20 cellular contexts compared by ENCODE assay signal in genomic region chr3:185164428-185165217, GRCh38. TPM values are rescaled to one million over a fixed set of nuclear protein-coding genes. Genes with fewer than 3 reads are reported as not detected.
DNase-seq lines count a peak whose midpoint lies in the region; ATAC-seq, FAIRE-seq and TF ChIP-seq lines count a peak whose summit lies in the region.
"Had no signal": no experiment of that assay in that cellular context is flagged by ENCODE, and none has a peak within 500 bp of the region (broad histone marks: within the 10 kb centered on the region; RNA-seq: fewer than 3 reads in every experiment).

No MANE protein-coding gene starts in this region.

- DNase-seq in NCI-H82 (lab: John Stamatoyannopoulos, UW) (peak; percentile 76), NCI-H82 treated with DMSO at 0.1 percent for 48 hours (lab: John Stamatoyannopoulos, UW; ENCODE audit: unreplicated experiment) (no peak), NCI-H524 (lab: John Stamatoyannopoulos, UW) (peak; percentile 84 to 90), left colon (no peak), type B pancreatic cell (ENCODE audit: extremely low spot score, unreplicated experiment) (no peak), NCI-H187 (lab: John Stamatoyannopoulos, UW) (no peak), RCC 7860 (ENCODE audit: low spot score) (no peak)
- DNase-seq in central memory CD4-positive, alpha-beta T cell: no peak
- DNase-seq: COR-L47, DMS79 treated with DMSO at 0.1 percent for 48 hours, MV-4-11, NCI-H146, NCI-H2227 treated with DMSO at 0.1 percent for 48 hours, RPMI8226 had no signal

- H3K27ac Mint-ChIP-seq in type B pancreatic cell: peak overlapping the region; percentile 31
- H3K27ac Mint-ChIP-seq: CD14-positive monocyte had no signal

- peak; percentile 55 for ATAC-seq in left colon
- ATAC-seq: A549, HCT116 had no signal

- no peak for TF ChIP-seq CTCF in type B pancreatic cell (conservative IDR thresholded peaks at IDR 0.05)

- H3K36me3 Mint-ChIP-seq in type B pancreatic cell: no peaks in the 10 kb centered on the region
- H3K36me3 Mint-ChIP-seq: CD14-positive monocyte had no signal

- H3K27me3 Mint-ChIP-seq in type B pancreatic cell: peaks cover 18% of the 10 kb centered on the region

- intact Hi-C loops in left colon (cut with DNase I, micrococcal nuclease): no loop called here

- no peak overlapping the region for H3K4me3 Mint-ChIP-seq in type B pancreatic cell
- H3K4me3 Mint-ChIP-seq: CD14-positive monocyte had no signal

- FAIRE-seq in RCC 7860 (lab: Jason Lieb, UNC): no peak
- FAIRE-seq: A549, G401.6, GM12891 had no signal

- H3K9me3 Mint-ChIP-seq in type B pancreatic cell: no peaks in the 10 kb centered on the region
- H3K9me3 Mint-ChIP-seq: CD14-positive monocyte had no signal

- H3K4me1 Mint-ChIP-seq in type B pancreatic cell (ENCODE audit: unreplicated experiment): no peaks in the 10 kb centered on the region
- H3K4me1 Mint-ChIP-seq: CD14-positive monocyte had no signal

RNA-seq across cellular contexts. Expression of gene C3orf70, which starts 11.8 kb away (rescaled TPM):
- 10 to 100 TPM; 13.7 to 15.6 TPM for total RNA-seq in left colon
- 1.6 and 4.1 TPM in 2 replicates for total RNA-seq in type B pancreatic cell (ENCODE audit: low replicate concordance)
- total RNA-seq: HT-29 had no signal

Comparison
In these comparisons a context has a peak if more than half of its experiments do, and no peak if none do; other contexts are left out.
1. DNase-seq: peak in NCI-H82 (single experiment) and NCI-H524 (2 of 2); none in NCI-H82 treated with DMSO at 0.1 percent for 48 hours (single experiment), left colon (0 of 2), type B pancreatic cell (single experiment), central memory CD4-positive, alpha-beta T cell (single experiment), NCI-H187 (0 of 2) and RCC 7860 (single experiment).